8 cellular contexts compared by ENCODE assay signal in the genomic region with DNA sequence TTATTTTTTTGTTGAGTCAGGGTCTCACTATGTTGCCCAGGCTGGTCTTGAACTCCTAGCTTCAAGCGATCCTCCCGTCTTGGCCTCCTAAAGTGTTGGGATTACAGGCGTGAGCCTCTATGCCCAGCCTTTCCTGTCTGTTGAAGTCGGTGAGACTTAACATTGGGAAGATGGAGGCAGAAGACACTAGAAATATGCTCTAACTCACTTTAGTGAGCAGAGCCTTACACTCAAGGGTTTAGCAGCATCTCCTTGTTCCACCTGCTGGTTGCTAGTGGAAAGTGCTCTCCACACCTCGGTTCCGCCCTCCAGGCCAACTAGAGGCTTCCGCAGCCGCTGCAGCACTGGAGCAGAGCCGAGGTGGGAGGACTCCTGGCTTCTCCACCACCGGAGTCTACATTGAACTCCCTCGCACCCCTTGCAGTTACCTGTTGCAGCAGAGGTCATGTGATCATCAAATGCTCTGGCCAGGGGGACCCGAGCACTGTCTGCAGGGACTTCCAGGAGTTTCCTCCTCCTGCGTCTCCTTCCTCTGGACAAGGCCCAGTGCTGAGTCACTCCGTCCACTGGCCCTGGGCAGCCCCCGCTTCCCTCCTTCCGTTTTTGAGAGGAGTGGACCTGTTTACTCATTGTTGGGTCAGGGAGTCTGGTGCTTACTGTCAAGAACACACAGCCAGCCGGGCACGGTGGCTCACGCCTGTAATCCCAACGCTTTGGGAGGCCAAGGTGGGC. TPM values are rescaled to one million over a fixed set of nuclear protein-coding genes. Genes with fewer than 3 reads are reported as not detected.
DNase-seq lines count a peak whose midpoint lies in the region; ATAC-seq lines count a peak whose summit lies in the region.

No MANE protein-coding gene starts in this region.

- POLR2A ChIA-PET in activated CD4-positive, alpha-beta T cell treated with anti-CD3 and anti-CD28 coated beads, Interleukin-2, amount 10 ng/mL, durations not matched to agents 7 days and 5 days (lab: Charles Lee), result no interaction called here

- CTCF ChIA-PET in activated CD4-positive, alpha-beta T cell treated with anti-CD3 and anti-CD28 coated beads, Interleukin-2, amount 10 ng/mL, durations not matched to agents 7 days and 5 days (lab: Charles Lee), result interaction anchor here (0.5 to 1.7 kb wide), 9 partner anchors 9 to 1398 kb away, joined by 3 to 6 read pairs (median 3); a partner anchor contains a TSS

- H3K9me3 Mint-ChIP-seq in activated CD4-positive, alpha-beta T cell treated with anti-CD3 and anti-CD28 coated beads, Interleukin-2, amount 10 ng/mL, durations not matched to agents 7 days and 5 days, result no peaks in the 10 kb centered on the region

- H3K4me1 Mint-ChIP-seq in activated CD4-positive, alpha-beta T cell treated with anti-CD3 and anti-CD28 coated beads, Interleukin-2, amount 10 ng/mL, durations not matched to agents 7 days and 5 days, result peaks cover 17% of the 10 kb centered on the region

- no peaks in the 10 kb centered on the region for H3K36me3 Mint-ChIP-seq in activated CD4-positive, alpha-beta T cell treated with anti-CD3 and anti-CD28 coated beads, Interleukin-2, amount 10 ng/mL, durations not matched to agents 7 days and 5 days (ENCODE audit: low read depth)

- peak; percentile 77 for ATAC-seq in HG02973 (IDR thresholded peaks at IDR 0.05; ENCODE audit: unreplicated experiment)

- H3K27ac Mint-ChIP-seq in activated CD4-positive, alpha-beta T cell treated with anti-CD3 and anti-CD28 coated beads, Interleukin-2, amount 10 ng/mL, durations not matched to agents 7 days and 5 days, result peak overlapping the region; percentile 74

- no peaks in the 10 kb centered on the region for H3K27me3 Mint-ChIP-seq in activated CD4-positive, alpha-beta T cell treated with anti-CD3 and anti-CD28 coated beads, Interleukin-2, amount 10 ng/mL, durations not matched to agents 7 days and 5 days

- DNase-seq in SIG-M5 treated with dmso at 0.1 percent for 504 hours (lab: John Stamatoyannopoulos, UW; ENCODE audit: unreplicated experiment) (peak; percentile 93), SIG-M5 (lab: John Stamatoyannopoulos, UW) (no peak), NCI-H226 (peak; percentile 90), dermis blood vessel endothelial cell (peak; percentile 93), medulla oblongata (ENCODE audit: extremely low spot score) (peak; percentile 77)
- peak; percentile 90 for DNase-seq in activated CD4-positive, alpha-beta T cell treated with anti-CD3 and anti-CD28 coated beads, Interleukin-2, amount 10 ng/mL, durations not matched to agents 7 days and 5 days
- peak; percentile 33 for DNase-seq in stimulated activated CD8-positive, alpha-beta memory T cell treated with anti-CD3 and anti-CD28 coated beads, Interleukin-12 subunit alpha, Interleukin-12 subunit beta, amount 100 ng/mL, for 24 hours (ENCODE audit: extremely low read depth)

- no peak overlapping the region for H3K4me3 Mint-ChIP-seq in activated CD4-positive, alpha-beta T cell treated with anti-CD3 and anti-CD28 coated beads, Interleukin-2, amount 10 ng/mL, durations not matched to agents 7 days and 5 days

RNA-seq across cellular contexts. Expression of a gene that starts 9.4 kb away (rescaled TPM):
- total RNA-seq in activated CD4-positive, alpha-beta T cell treated with anti-CD3 and anti-CD28 coated beads, Interleukin-2, amount 10 ng/mL, durations not matched to agents 7 days and 5 days, result 10 to 100 TPM; 16.0 to 18.7 TPM
- 5.0 and 6.1 TPM in 2 replicates for total RNA-seq in dermis blood vessel endothelial cell

RNA-seq across cellular contexts. Expression of a gene that starts 44.4 kb away (rescaled TPM):
- total RNA-seq in activated CD4-positive, alpha-beta T cell treated with anti-CD3 and anti-CD28 coated beads, Interleukin-2, amount 10 ng/mL, durations not matched to agents 7 days and 5 days, result 100 to 1,000 TPM; 174 to 183 TPM
- total RNA-seq in dermis blood vessel endothelial cell, result 113 and 153 TPM in 2 replicates
